In the genomic region with DNA sequence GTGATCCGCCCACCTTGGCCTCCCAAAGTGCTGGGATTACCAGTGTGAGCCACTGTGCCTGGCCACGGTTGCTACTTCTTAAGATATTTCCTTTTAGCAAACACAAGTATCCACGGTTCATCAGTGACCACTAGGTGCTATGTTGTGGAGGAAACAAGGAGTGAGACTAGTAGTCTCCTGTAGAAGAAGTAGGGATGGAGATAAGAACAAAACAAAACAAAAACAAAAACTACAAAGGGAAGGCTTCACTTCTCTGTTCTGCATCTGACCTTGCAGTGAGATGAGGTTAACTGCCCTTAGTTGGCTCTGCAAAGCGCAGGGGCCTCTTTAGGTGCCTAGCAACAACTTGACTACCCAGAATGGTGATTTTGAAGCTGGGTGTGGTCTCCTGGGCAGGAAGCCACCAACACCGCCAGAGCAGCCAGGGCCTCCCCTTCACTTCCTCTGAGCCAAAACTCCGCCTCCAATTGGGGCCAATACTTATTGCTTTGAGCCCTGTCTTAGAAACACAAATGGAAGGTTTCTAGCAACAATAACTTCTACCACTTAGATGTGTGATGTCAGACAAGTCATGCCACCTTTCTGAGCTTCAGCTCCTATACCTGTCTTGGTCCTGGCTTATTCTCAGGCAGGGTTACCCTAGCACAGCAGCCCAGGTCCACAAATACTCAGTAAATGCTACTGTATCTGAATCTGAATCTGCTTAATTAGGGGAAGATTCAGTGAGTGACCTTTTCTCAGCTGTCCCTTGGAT, we compare ENCODE assay signal across 9 cellular contexts. TPM values are rescaled to one million over a fixed set of nuclear protein-coding genes. Genes with fewer than 3 reads are reported as not detected.
DNase-seq lines count a peak whose midpoint lies in the region; ATAC-seq, FAIRE-seq and TF ChIP-seq lines count a peak whose summit lies in the region.
"Had no signal": no experiment of that assay in that cellular context is flagged by ENCODE, and none has a peak within 500 bp of the region (broad histone marks: within the 10 kb centered on the region; RNA-seq: fewer than 3 reads in every experiment).

No MANE protein-coding gene starts in this region.

- no peak overlapping the region for H3K9ac ChIP-seq in trophoblast cell (ENCODE audit: low read length)

- no peaks in the 10 kb centered on the region for H3K79me1 ChIP-seq in trophoblast cell (ENCODE audit: low read length)

- peak overlapping the region; percentile 67 for H2AFZ ChIP-seq in trophoblast cell (ENCODE audit: insufficient read depth, low read length, poor library complexity)

- H3K4me1 ChIP-seq in esophagus (ENCODE audit: control insufficient read depth in 2 of 2, insufficient read depth in 2 of 2, low read length in 1 of 2) (peaks cover 0 to 10% of the 10 kb centered on the region in 2 donors), trophoblast cell (ENCODE audit: control insufficient read depth in 1 of 2, insufficient read depth in 2 of 2, low read length in 2 of 2) (peaks cover 5 to 12% of the 10 kb centered on the region in 2 experiments)

- no peak overlapping the region for H2BK5ac ChIP-seq in trophoblast cell (ENCODE audit: low read depth, low read length, poor library complexity)

- H3K9me3 ChIP-seq in esophagus (ENCODE audit: control insufficient read depth in 2 of 2, insufficient read depth in 1 of 2, low read depth in 1 of 2, low read length in 1 of 2), result no peaks in the 10 kb centered on the region
- no peaks in the 10 kb centered on the region for H3K9me3 ChIP-seq in trophoblast cell (ENCODE audit: insufficient read depth, low read depth, low read length)

- H3K23ac ChIP-seq in trophoblast cell (ENCODE audit: low read length), result no peak overlapping the region

- no peak overlapping the region for H3K18ac ChIP-seq in trophoblast cell (ENCODE audit: low read length)

- H2AK5ac ChIP-seq in trophoblast cell (ENCODE audit: low read length), result no peak overlapping the region

- no peaks in the 10 kb centered on the region for H3K9me3 Mint-ChIP-seq in activated CD8-positive, alpha-beta T cell treated with anti-CD3 and anti-CD28 coated beads for 36 hours

- WGBS in esophagus, 2 donors, result 28 to 29% methylated on average over 6 of the region's 6 CpGs
- no CpG with 5 or more reads among the region's 6 CpGs for WGBS in trophoblast cell (ENCODE audit: extremely low coverage, insufficient coverage, insufficient read length)

- H3K4me3 ChIP-seq in esophagus (ENCODE audit: low read depth in 1 of 2, low read length in 2 of 2) (no peak overlapping the region), trophoblast cell (ENCODE audit: low read depth, low read length) (no peak overlapping the region)

- POLR2A ChIA-PET in activated CD8-positive, alpha-beta T cell treated with anti-CD3 and anti-CD28 coated beads for 36 hours (lab: Charles Lee), result interaction anchor here (1.1 to 10.2 kb wide), 7 partner anchors 9 to 41 kb away, joined by 3 to 128 read pairs (median 5); a partner anchor contains a TSS

- H3K14ac ChIP-seq in trophoblast cell (ENCODE audit: low read length), result no peak overlapping the region

- H4K8ac ChIP-seq in trophoblast cell (ENCODE audit: low read depth, low read length), result peak overlapping the region; percentile 52

- no peak overlapping the region for H3K4me2 ChIP-seq in trophoblast cell (ENCODE audit: low read length)

- peak; percentile 94 for ATAC-seq in GM18867 (IDR thresholded peaks at IDR 0.05; ENCODE audit: unreplicated experiment)
- ATAC-seq in HG03045 (IDR thresholded peaks at IDR 0.05; ENCODE audit: unreplicated experiment), result peak; percentile 92
- ATAC-seq in activated CD8-positive, alpha-beta T cell treated with anti-CD3 and anti-CD28 coated beads for 36 hours, result peak; percentile 97

- peak overlapping the region; percentile 95 for H3K27ac Mint-ChIP-seq in activated CD8-positive, alpha-beta T cell treated with anti-CD3 and anti-CD28 coated beads for 36 hours

- H3K36me3 Mint-ChIP-seq in activated CD8-positive, alpha-beta T cell treated with anti-CD3 and anti-CD28 coated beads for 36 hours (ENCODE audit: low read depth), result no peaks in the 10 kb centered on the region

- peak overlapping the region; percentile 74 to 79 for H3K27ac ChIP-seq in esophagus (ENCODE audit: low read depth in 2 of 2, low read length in 1 of 2)
- no peak overlapping the region for H3K27ac ChIP-seq in trophoblast cell (ENCODE audit: low read depth, low read length)

- H2BK12ac ChIP-seq in trophoblast cell (ENCODE audit: low read length), result no peak overlapping the region

- peak; percentile 51 for DNase-seq in A172 (ENCODE audit: low spot score)
- peak; percentile 87 for DNase-seq in NCI-H748 (lab: John Stamatoyannopoulos, UW; ENCODE audit: unreplicated experiment)
- DNase-seq in activated CD8-positive, alpha-beta T cell treated with anti-CD3 and anti-CD28 coated beads for 36 hours, result peak; percentile 96
- no peak for DNase-seq in trophoblast cell
- no peak for DNase-seq in D721Med (ENCODE audit: insufficient read length, low spot score)

- H3K36me3 ChIP-seq in esophagus (ENCODE audit: control insufficient read depth in 2 of 2, insufficient read depth in 2 of 2, low read length in 1 of 2) (no peaks in the 10 kb centered on the region), trophoblast cell (ENCODE audit: control insufficient read depth in 1 of 2, insufficient read depth in 2 of 2, low read length in 2 of 2) (no peaks in the 10 kb centered on the region)

- H4K91ac ChIP-seq in trophoblast cell (ENCODE audit: low read depth, low read length), result no peak overlapping the region

- CTCF ChIA-PET in activated CD8-positive, alpha-beta T cell treated with anti-CD3 and anti-CD28 coated beads for 36 hours (lab: Charles Lee), result interaction anchor here (0.7 to 4.2 kb wide), 9 partner anchors 10 to 53 kb away, joined by 3 to 32 read pairs (median 9); a partner anchor contains a TSS

- peak overlapping the region; percentile 72 for H3K4me3 Mint-ChIP-seq in activated CD8-positive, alpha-beta T cell treated with anti-CD3 and anti-CD28 coated beads for 36 hours

- no peaks in the 10 kb centered on the region for H3K27me3 Mint-ChIP-seq in activated CD8-positive, alpha-beta T cell treated with anti-CD3 and anti-CD28 coated beads for 36 hours

- no peak for FAIRE-seq in D721Med (lab: Jason Lieb, UNC)

- H3K27me3 ChIP-seq in esophagus (ENCODE audit: control insufficient read depth in 1 of 2, insufficient read depth in 2 of 2, low read length in 2 of 2) (no peaks in the 10 kb centered on the region), trophoblast cell (ENCODE audit: insufficient read depth, low read length) (no peaks in the 10 kb centered on the region)

- H2BK120ac ChIP-seq in trophoblast cell (ENCODE audit: insufficient read depth, low read length, poor library complexity), result no peak overlapping the region

- H3K4ac ChIP-seq in trophoblast cell (ENCODE audit: low read depth, low read length), result no peak overlapping the region

- H4K12ac ChIP-seq in trophoblast cell (ENCODE audit: low read depth, low read length), result no peak overlapping the region

- no peaks in the 10 kb centered on the region for H3K79me2 ChIP-seq in trophoblast cell (ENCODE audit: control insufficient read depth, insufficient read depth, low read length, poor library complexity)

- H3K4me1 Mint-ChIP-seq in activated CD8-positive, alpha-beta T cell treated with anti-CD3 and anti-CD28 coated beads for 36 hours (ENCODE audit: low read depth), result peaks cover 47% of the 10 kb centered on the region

- TF ChIP-seq CTCF in activated CD8-positive, alpha-beta T cell treated with anti-CD3 and anti-CD28 coated beads for 36 hours (IDR thresholded peaks at IDR 0.05), result no peak
- TF ChIP-seq CTCF in D721Med (IDR thresholded peaks at IDR 0.05; ENCODE audit: insufficient read depth, missing control alignments), result no peak

- intact Hi-C loops in activated CD8-positive, alpha-beta T cell treated with anti-CD3 and anti-CD28 coated beads for 36 hours (cut with micrococcal nuclease), result no loop called here

RNA-seq across cellular contexts. Expression of a gene that starts 12.7 kb away (rescaled TPM):
- total RNA-seq in A172 (2014; rRNA removed; shearing (Covaris generic)), result 260 and 289 TPM in 2 replicates
- total RNA-seq in activated CD8-positive, alpha-beta T cell treated with anti-CD3 and anti-CD28 coated beads for 36 hours, result 100 to 1,000 TPM; 292 to 310 TPM
- polyA plus RNA-seq in esophagus, result 100 to 1,000 TPM; 100 to 138 TPM
- 401 and 431 TPM in 2 replicates for polyA plus RNA-seq in trophoblast cell (2013)

RNA-seq across cellular contexts. Expression of a gene that starts 38.3 kb away (rescaled TPM):
- total RNA-seq in A172 (2014; rRNA removed; shearing (Covaris generic)), result not detected in 2 replicates
- total RNA-seq in activated CD8-positive, alpha-beta T cell treated with anti-CD3 and anti-CD28 coated beads for 36 hours, result not detected
- 1 to 10 TPM in 1 of 2 donors, under 1 TPM in 1; 0.47 to 2.6 TPM for polyA plus RNA-seq in esophagus
- polyA plus RNA-seq in trophoblast cell (2013), result not detected in 2 replicates
- total RNA-seq: subcutaneous adipose tissue had no signal

Comparison
In these comparisons a context has a peak if more than half of its experiments do, and no peak if none do; other contexts are left out.
1. DNase-seq: peak in A172 (single experiment), NCI-H748 (single experiment) and activated CD8-positive, alpha-beta T cell treated with anti-CD3 and anti-CD28 coated beads for 36 hours (single experiment); none in trophoblast cell (0 of 2) and D721Med (single experiment).
2. Peak in every context shown above with its lines, with median percentiles within 50 percentile points of each other: ATAC-seq.